ENCODE assay signal across 8 cellular contexts in genomic region chr4:114386637-114387233, GRCh38.
DNase-seq lines count a peak whose midpoint lies in the region; FAIRE-seq and TF ChIP-seq lines count a peak whose summit lies in the region.

No MANE protein-coding gene starts in this region.

- H3K4me3 Mint-ChIP-seq in neural crest cell, result no peak overlapping the region

- H3K27ac Mint-ChIP-seq in neural crest cell (ENCODE audit: unreplicated experiment), result no peak overlapping the region

- no peaks in the 10 kb centered on the region for H3K9me3 Mint-ChIP-seq in neural crest cell

- DNase-seq in GM18507 (ENCODE audit: extremely low spot score, insufficient read length, low read depth) (peak; percentile 3), NCI-H460 (ENCODE audit: extremely low read depth, low read depth) (peak; percentile 23), dermis blood vessel endothelial cell (peak; percentile 67), neural crest cell (ENCODE audit: low read depth, low spot score) (peak; percentile 23), ureter (ENCODE audit: low spot score) (no peak), NCI-H1436 (lab: John Stamatoyannopoulos, UW) (no peak)
- DNase-seq in stimulated activated CD4-positive, alpha-beta T cell treated with anti-CD3 and anti-CD28 coated beads, Interleukin-4, amount 100 ng/mL, for 24 hours, result no peak

- FAIRE-seq in GM18507 (lab: Jason Lieb, UNC), result peak; percentile 84

- H3K36me3 Mint-ChIP-seq in neural crest cell (ENCODE audit: low read depth), result no peaks in the 10 kb centered on the region

- H3K27me3 Mint-ChIP-seq in neural crest cell (ENCODE audit: low read depth), result no peaks in the 10 kb centered on the region

- no peak overlapping the region for H3K27ac ChIP-seq in C4-2B

- TF ChIP-seq CTCF in C4-2B (conservative IDR thresholded peaks at IDR 0.05), result peak; percentile 81
- peak; percentile 95 for TF ChIP-seq CTCF in neural crest cell (conservative IDR thresholded peaks at IDR 0.05)

- H3K4me1 Mint-ChIP-seq in neural crest cell, result no peaks in the 10 kb centered on the region

Comparison
In these comparisons a context has a peak if more than half of its experiments do, and no peak if none do; other contexts are left out.
1. DNase-seq: peak in GM18507 (single experiment), NCI-H460 (single experiment), dermis blood vessel endothelial cell (single experiment) and neural crest cell (single experiment); none in ureter (single experiment), NCI-H1436 (single experiment) and stimulated activated CD4-positive, alpha-beta T cell treated with anti-CD3 and anti-CD28 coated beads, Interleukin-4, amount 100 ng/mL, for 24 hours (single experiment).